21 cellular contexts compared by ENCODE assay signal in genomic region chr12:9333129-9333528, GRCh38.
"Had no signal": no experiment of that assay in that cellular context is flagged by ENCODE, and none has a peak within 500 bp of the region (broad histone marks: within the 10 kb centered on the region; RNA-seq: fewer than 3 reads in every experiment).

No MANE protein-coding gene starts in this region.

- H3K27ac Mint-ChIP-seq: naive thymus-derived CD4-positive, alpha-beta T cell; stimulated activated naive B cell treated with anti-CD40 and anti-IgM and Interleukin-4, amounts not matched to agents 10 μg/mL and 1 μg/mL and 100 μg/mL, for 72 hours had no signal

- ATAC-seq: esophagus mucosa; heart right ventricle; left lobe of liver; naive thymus-derived CD4-positive, alpha-beta T cell; psoas muscle; sciatic nerve; stimulated activated naive B cell treated with anti-CD40 and anti-IgM and Interleukin-4, amounts not matched to agents 10 μg/mL and 1 μg/mL and 100 μg/mL, for 72 hours; stimulated activated naive CD8-positive, alpha-beta T cell treated with anti-CD3 and anti-CD28 coated beads, Interleukin-15, amount 100 ng/mL, for 72 hours had no signal

- FAIRE-seq: frontal cortex had no signal

- H3K27ac ChIP-seq: coronary artery, dorsolateral prefrontal cortex, heart right ventricle, neutrophil, psoas muscle, spleen, testis had no signal

- H3K36me3 ChIP-seq: heart right ventricle, neutrophil, spleen, tibial nerve had no signal

- H3K27me3 Mint-ChIP-seq: stimulated activated naive CD8-positive, alpha-beta T cell treated with anti-CD3 and anti-CD28 coated beads, Interleukin-15, amount 100 ng/mL, for 72 hours had no signal

- H3K27me3 ChIP-seq: dorsolateral prefrontal cortex, neutrophil, spleen, testis, tibial nerve had no signal

- H3K4me3 ChIP-seq: coronary artery, dorsolateral prefrontal cortex, heart right ventricle, psoas muscle, spleen, testis, tibial nerve had no signal

- H3K4me3 Mint-ChIP-seq: naive thymus-derived CD4-positive, alpha-beta T cell; stimulated activated naive B cell treated with anti-CD40 and anti-IgM and Interleukin-4, amounts not matched to agents 10 μg/mL and 1 μg/mL and 100 μg/mL, for 72 hours; stimulated activated naive CD8-positive, alpha-beta T cell treated with anti-CD3 and anti-CD28 coated beads, Interleukin-15, amount 100 ng/mL, for 72 hours had no signal

- DNase-seq: dorsolateral prefrontal cortex; effector CD8-positive, alpha-beta T cell; heart right ventricle; mammary epithelial cell; naive thymus-derived CD4-positive, alpha-beta T cell; psoas muscle; retina; spleen; stimulated activated CD4-positive, alpha-beta T cell treated with anti-CD3 and anti-CD28 coated beads, Interleukin-15, amount 100 ng/mL, for 24 hours; stimulated activated CD4-positive, alpha-beta T cell treated with anti-CD3 and anti-CD28 coated beads, Interleukin-1b, Interleukin-23, amount 100 ng/mL, for 48 hours; stimulated activated CD4-positive, alpha-beta T cell treated with anti-CD3 and anti-CD28 coated beads, Interleukin-4, amount 100 ng/mL, for 24 hours; stimulated activated naive B cell treated with anti-CD40 and anti-IgM and Interleukin-4, amounts not matched to agents 10 μg/mL and 1 μg/mL and 100 μg/mL, for 72 hours; stimulated activated naive CD8-positive, alpha-beta T cell treated with anti-CD3 and anti-CD28 coated beads, Interleukin-15, amount 100 ng/mL, for 72 hours; testis had no signal

- H3K4me1 ChIP-seq: psoas muscle, testis had no signal

- H3K9me3 ChIP-seq: psoas muscle, testis had no signal
